9 cellular contexts compared by ENCODE assay signal in genomic region chr19:45079911-45080469, GRCh38. TPM values are rescaled to one million over a fixed set of nuclear protein-coding genes. Genes with fewer than 3 reads are reported as not detected.
A peak's percentile ranks its signal among the peaks of the same experiment; 100 is the strongest.
DNase-seq lines count a peak whose midpoint lies in the region; ATAC-seq and TF ChIP-seq lines count a peak whose summit lies in the region.
"Had no signal": no experiment of that assay in that cellular context is flagged by ENCODE, and none has a peak within 500 bp of the region (broad histone marks: within the 10 kb centered on the region; RNA-seq: fewer than 3 reads in every experiment).

No MANE protein-coding gene starts in this region.

- H3K27me3 Mint-ChIP-seq in MCF 10A (ENCODE audit: insufficient read depth, unreplicated experiment) (no peaks in the 10 kb centered on the region), mesothelial cell of epicardium (ENCODE audit: low read depth) (peaks cover 17% of the 10 kb centered on the region)

- peak overlapping the region; percentile 91 to 93 for H3K4me3 ChIP-seq in right atrium auricular region

- no peaks in the 10 kb centered on the region for H3K27me3 ChIP-seq in right atrium auricular region

- H3K36me3 Mint-ChIP-seq in MCF 10A (ENCODE audit: insufficient read depth, unreplicated experiment), result peaks cover 16% of the 10 kb centered on the region
- peaks cover 8% of the 10 kb centered on the region for H3K36me3 Mint-ChIP-seq in mesothelial cell of epicardium

- no peak for DNase-seq in right atrium auricular region (ENCODE audit: low spot score)
- no peak for DNase-seq in Right ventricle myocardium superior
- no peak for DNase-seq in MCF 10A (ENCODE audit: unreplicated experiment)
- no peak for DNase-seq in mesothelial cell of epicardium (ENCODE audit: low spot score in 2 of 2, unreplicated experiment in 2 of 2)
- no peak for DNase-seq in GDM1 (lab: John Stamatoyannopoulos, UW)
- DNase-seq: NCI-H1694 treated with DMSO at 0.1 percent for 48 hours had no signal

- no peaks in the 10 kb centered on the region for H3K36me3 ChIP-seq in right atrium auricular region

- H3K4me3 Mint-ChIP-seq in MCF 10A (ENCODE audit: unreplicated experiment), result peak overlapping the region; percentile 99
- H3K4me3 Mint-ChIP-seq in mesothelial cell of epicardium, result peak overlapping the region; percentile 99

- ATAC-seq in Right ventricle myocardium superior (ENCODE audit: poor library complexity), result no peak
- ATAC-seq in GM21447 (IDR thresholded peaks at IDR 0.05; ENCODE audit: unreplicated experiment), result no peak
- no peak for ATAC-seq in GM18519 (IDR thresholded peaks at IDR 0.05; ENCODE audit: low FRiP score, unreplicated experiment)
- no peak for ATAC-seq in HG02870 (IDR thresholded peaks at IDR 0.05; ENCODE audit: unreplicated experiment)

- H3K9me3 Mint-ChIP-seq in MCF 10A (ENCODE audit: unreplicated experiment), result no peaks in the 10 kb centered on the region
- H3K9me3 Mint-ChIP-seq in mesothelial cell of epicardium, result no peaks in the 10 kb centered on the region

- TF ChIP-seq CTCF in right atrium auricular region (IDR thresholded peaks at IDR 0.05) (no peak), MCF 10A (IDR thresholded peaks at IDR 0.05; ENCODE audit: unreplicated experiment) (no peak), mesothelial cell of epicardium (IDR thresholded peaks at IDR 0.05; ENCODE audit: unreplicated experiment) (no peak)

- peak overlapping the region in 1 of 2 donors; percentile 75 for H3K27ac ChIP-seq in right atrium auricular region

- POLR2A ChIA-PET in MCF 10A (lab: Yijun Ruan, JAX), result interaction anchor here (0.6 to 7.5 kb wide), 7 partner anchors 9 to 125 kb away, joined by 3 to 102 read pairs (median 6); partner anchors contain the start of genes BLOC1S3, CLASRP, CLPTM1 and PPP1R37

- no TSS peak for BruUV-seq in MCF 10A (replicated peaks; lab: Mats Ljungman, UMichigan)

- CTCF ChIA-PET in MCF 10A (lab: Yijun Ruan, JAX), result interaction anchor here (0.6 kb wide), 3 partner anchors 50 to 259 kb away, joined by 3 to 4 read pairs (median 3); no protein-coding TSS in a partner anchor

- H3K4me1 ChIP-seq in right atrium auricular region, result peaks cover 0 to 40% of the 10 kb centered on the region in 2 donors

- H3K9me3 ChIP-seq in right atrium auricular region, result no peaks in the 10 kb centered on the region

- H3K4me1 Mint-ChIP-seq in MCF 10A (ENCODE audit: insufficient read depth, unreplicated experiment), result peaks cover 22% of the 10 kb centered on the region
- H3K4me1 Mint-ChIP-seq in mesothelial cell of epicardium, result peaks cover 20% of the 10 kb centered on the region

- H3K27ac Mint-ChIP-seq in MCF 10A (ENCODE audit: low read depth, unreplicated experiment) (peak overlapping the region; percentile 94), mesothelial cell of epicardium (peak overlapping the region; percentile 94)

- intact Hi-C loops in Right ventricle myocardium superior (cut with DNase I) (no loop called here), MCF 10A (cut with micrococcal nuclease) (no loop called here)

RNA-seq across cellular contexts. Expression of gene GEMIN7, which starts 0.9 kb away (rescaled TPM):
- total RNA-seq in right atrium auricular region, result 10 to 100 TPM; 11.3 to 20.0 TPM
- 14.7 TPM for total RNA-seq in Right ventricle myocardium superior
- total RNA-seq in MCF 10A (2022), result 21.0 and 21.8 TPM in 2 replicates
- total RNA-seq in mesothelial cell of epicardium, result 24.2 to 27.5 TPM (median 24.4 TPM) in 3 replicates

RNA-seq across cellular contexts. Expression of gene ZNF296, which starts 3.7 kb away (rescaled TPM):
- total RNA-seq in right atrium auricular region (under 1 TPM in 1 of 2 donors, not detected in 1; 0.43 TPM), Right ventricle myocardium superior (0.32 TPM), MCF 10A (2022) (2.0 and 2.7 TPM in 2 replicates), mesothelial cell of epicardium (0.99 to 1.1 TPM (median 1.1 TPM) in 3 replicates)

RNA-seq across cellular contexts. Expression of gene PPP1R37, which starts 13.0 kb away (rescaled TPM):
- total RNA-seq in right atrium auricular region (10 to 100 TPM; 21.7 to 22.9 TPM), Right ventricle myocardium superior (13.7 TPM), MCF 10A (2022) (22.0 and 22.5 TPM in 2 replicates), mesothelial cell of epicardium (36.2 to 40.7 TPM (median 38.9 TPM) in 3 replicates)

RNA-seq across cellular contexts. Expression of gene CLASRP, which starts 41.1 kb away (rescaled TPM):
- total RNA-seq in right atrium auricular region, result 10 to 100 TPM; 29.6 to 31.3 TPM
- total RNA-seq in Right ventricle myocardium superior, result 31.7 TPM
- 71.7 and 83.5 TPM in 2 replicates for total RNA-seq in MCF 10A (2022)
- 132 to 133 TPM (median 133 TPM) in 3 replicates for total RNA-seq in mesothelial cell of epicardium
